Comparison of ENCODE assay signal across 31 cellular contexts in the genomic region with DNA sequence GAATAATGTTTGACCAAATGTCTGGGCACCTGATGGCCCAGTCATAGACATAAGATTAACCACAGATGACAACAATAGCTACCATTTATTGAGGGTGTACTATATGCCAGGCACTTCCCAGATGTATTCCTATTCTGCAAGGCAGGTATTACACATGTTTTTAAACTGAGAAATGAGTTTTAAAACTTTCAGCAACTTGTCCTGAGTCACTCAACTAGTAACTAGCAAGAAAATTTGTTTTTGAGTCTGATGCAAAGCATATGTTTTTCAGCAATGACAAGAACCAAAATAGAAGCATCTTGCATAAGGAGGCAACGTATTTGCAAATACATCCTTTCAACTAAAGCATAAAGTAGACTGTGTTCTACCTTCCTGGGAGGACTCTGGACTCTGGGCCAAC. TPM values are rescaled to one million over a fixed set of nuclear protein-coding genes. Genes with fewer than 3 reads are reported as not detected.
"Had no signal": no experiment of that assay in that cellular context is flagged by ENCODE, and none has a peak within 500 bp of the region (broad histone marks: within the 10 kb centered on the region; RNA-seq: fewer than 3 reads in every experiment).

No MANE protein-coding gene starts in this region.

- H3K4me1 ChIP-seq: ascending aorta, body of pancreas, SJCRH30 had no signal

- H3K27ac ChIP-seq: ascending aorta, body of pancreas, SJCRH30 had no signal

- H3K27me3 ChIP-seq: ascending aorta, body of pancreas, SJCRH30 had no signal

- ATAC-seq: activated CD4-positive, CD25-positive, alpha-beta regulatory T cell treated with anti-CD3 and anti-CD28 coated beads, Interleukin-2, amount 50 U/mL, for 24 hours; activated CD8-positive, alpha-beta memory T cell treated with anti-CD3 and anti-CD28 coated beads, Interleukin-2, amount 10 ng/mL, durations not matched to agents 7 days and 5 days; body of pancreas; Panc1; SK-N-SH treated with all-trans-retinoic acid at 6 μM for 48 hours had no signal

- H3K9me3 ChIP-seq: ascending aorta, body of pancreas, SJCRH30 had no signal

- FAIRE-seq: bronchial epithelial cell had no signal

- H3K4me3 ChIP-seq: ascending aorta, body of pancreas, SJCRH30 had no signal

- DNase-seq: activated CD4-positive, alpha-beta T cell treated with anti-CD3 and anti-CD28 coated beads for 4 hours; activated CD4-positive, alpha-beta T cell treated with anti-CD3 and anti-CD28 coated beads, Interleukin-2, amount 50 U/mL, for 4 hours; activated CD8-positive, alpha-beta memory T cell treated with anti-CD3 and anti-CD28 coated beads, Interleukin-2, amount 10 ng/mL, durations not matched to agents 7 days and 5 days; activated effector memory CD4-positive, alpha-beta T cell treated with Interleukin-2 at 50 U/mL for 16 hours; activated naive CD4-positive, alpha-beta T cell; activated T-cell treated with anti-CD3 and anti-CD28 coated beads, Interleukin-2, amount 50 U/mL, for 24 hours; amniotic stem cell; body of pancreas; central memory CD4-positive, alpha-beta T cell; Kasumi-1; NCI-H1048; NCI-H1694; NCI-H2029; NCI-H2107; NCI-H2171 treated with DMSO at 0.1 percent for 48 hours; NCI-H226; NCI-H526; NCI-H82; NK-92 treated with Interleukin-12 subunit alpha and Interleukin-12 subunit beta, amount 100 ng/mL, for 24 hours; OCI-M1; Right ventricle myocardium superior; RPMI8226; SJCRH30; SW 1271 had no signal

RNA-seq across cellular contexts. Expression of a gene that starts 47.3 kb away (rescaled TPM):
- total RNA-seq: activated CD8-positive, alpha-beta memory T cell treated with anti-CD3 and anti-CD28 coated beads, Interleukin-2, amount 10 ng/mL, durations not matched to agents 7 days and 5 days; activated T-helper 1 cell treated with anti-CD3 and anti-CD28 coated beads, Interleukin-12 subunit alpha, Interleukin-12 subunit beta, Interleukin-2, Interleukin-4 antibody, amounts not matched to agents 30 ng/mL and 10 ng/mL and 1 ng/mL, durations not matched to agents 14 hours and 24 hours and 36 hours; ascending aorta; body of pancreas; bronchial epithelial cell; chondrocyte; Right ventricle myocardium superior had no signal
